Comparison of ENCODE assay signal across 1 cellular context in genomic region chr5:141878771-141879759, GRCh38.
TF ChIP-seq lines count a peak whose summit lies in the region.

No MANE protein-coding gene starts in this region.

TF ChIP-seq in K562, 482 proteins besides CTCF, POLR2A, EP300 and RAD21 (continued from another document and continues in another):
- TF ChIP-seq MGA (IDR thresholded peaks at IDR 0.05) (peak; percentile 61), ZNF431 (CRISPR knock-in tag; IDR thresholded peaks at IDR 0.05) (no peak), ZBTB49 (CRISPR knock-in tag; IDR thresholded peaks at IDR 0.05; ENCODE audit: borderline replicate concordance) (no peak), RBM25 (IDR thresholded peaks at IDR 0.05; ENCODE audit: low read depth, low read length, severe bottlenecking) (no peak), HNRNPLL (IDR thresholded peaks at IDR 0.05; ENCODE audit: low read depth, low read length, poor library complexity, severe bottlenecking) (peak; percentile 29), PREB (CRISPR knock-in tag; IDR thresholded peaks at IDR 0.05) (no peak), NCOA6 (IDR thresholded peaks at IDR 0.05) (no peak), MLLT1 (IDR thresholded peaks at IDR 0.05) (peak in 1 of 2 experiments; percentile 85; a peak in 2 of 4 replicates), ILK (tag; IDR thresholded peaks at IDR 0.05; ENCODE audit: borderline replicate concordance, low read depth) (no peak), SOX6 (IDR thresholded peaks at IDR 0.05) (peak; percentile 28; the same call in 1 of the 2 replicates), KLF13 (tag; IDR thresholded peaks at IDR 0.05; ENCODE audit: borderline replicate concordance, low read depth) (no peak), DEAF1 (CRISPR knock-in tag; IDR thresholded peaks at IDR 0.05) (peak; percentile 62), SMARCE1 (IDR thresholded peaks at IDR 0.05) (peak; percentile 22; the same call in 1 of the 2 replicates), PTBP1 (IDR thresholded peaks at IDR 0.05; ENCODE audit: low read depth, low read length) (0 out of 2 replicates have a peak, but pooled peaks have one; percentile 32), CXXC5 (CRISPR knock-in tag; IDR thresholded peaks at IDR 0.05) (peak; percentile 87), HMGN3 (IDR thresholded peaks at IDR 0.05; ENCODE audit: borderline replicate concordance, extremely low read depth, insufficient read length, low read depth, low read length) (peak; percentile 25), ZBTB5 (IDR thresholded peaks at IDR 0.05) (no peak), LCOR (CRISPR knock-in tag; IDR thresholded peaks at IDR 0.05) (0 out of 2 replicates have a peak, but pooled peaks have one; percentile 15), MXI1 (IDR thresholded peaks at IDR 0.05; ENCODE audit: low read depth, low read length) (0 out of 2 replicates have a peak, but pooled peaks have one; percentile 22), RNF219 (CRISPR knock-in tag; IDR thresholded peaks at IDR 0.05) (no peak), ZBTB2 (IDR thresholded peaks at IDR 0.05) (peak; percentile 30; the same call in 1 of the 2 replicates), HNRNPUL1 (IDR thresholded peaks at IDR 0.05; ENCODE audit: low read length) (no peak), E4F1 (CRISPR knock-in tag; IDR thresholded peaks at IDR 0.05; ENCODE audit: borderline replicate concordance) (no peak)
